ENCODE assay signal across 8 cellular contexts in genomic region chr3:136196401-136197158, GRCh38.
DNase-seq lines count a peak whose midpoint lies in the region; ATAC-seq lines count a peak whose summit lies in the region.

No MANE protein-coding gene starts in this region.

- DNase-seq in AG20443 (ENCODE audit: low spot score) (peak; percentile 99), NCI-H446 (lab: John Stamatoyannopoulos, UW) (peak; percentile 99 to 100), cerebellar cortex (ENCODE audit: low spot score) (peak; percentile 99), islet precursor cell (peak; percentile 100)
- peak; percentile 100 for DNase-seq in stimulated activated CD4-positive, alpha-beta T cell treated with anti-CD3 and anti-CD28 coated beads, Interleukin-12 subunit alpha, Interleukin-12 subunit beta, amount 100 ng/mL, for 4 hours

- ATAC-seq in GM19043 (IDR thresholded peaks at IDR 0.05; ENCODE audit: low read depth, unreplicated experiment) (peak; percentile 66), HG03354 (IDR thresholded peaks at IDR 0.05; ENCODE audit: poor library complexity, severe bottlenecking, unreplicated experiment) (peak; percentile 75)
- ATAC-seq in activated CD4-positive, CD25-positive, alpha-beta regulatory T cell treated with anti-CD3 and anti-CD28 coated beads, Interleukin-2, amount 50 U/mL, for 24 hours, result peak; percentile 75 to 78

Comparison
In these comparisons a context has a peak if more than half of its experiments do, and no peak if none do; other contexts are left out.
1. Peak in every context shown above with its lines: DNase-seq and ATAC-seq.